ENCODE assay signal across 32 cellular contexts in genomic region chr15:27864076-27864475, GRCh38.
"Had no signal": no experiment of that assay in that cellular context is flagged by ENCODE, and none has a peak within 500 bp of the region (broad histone marks: within the 10 kb centered on the region; RNA-seq: fewer than 3 reads in every experiment).

No MANE protein-coding gene starts in this region.

- DNase-seq: activated B cell treated with CpG ODN at 0.5 μM for 24 hours; activated CD4-positive, alpha-beta T cell treated with anti-CD3 and anti-CD28 coated beads for 1 hour; activated CD4-positive, alpha-beta T cell treated with anti-CD3 and anti-CD28 coated beads for 48 hours; activated CD8-positive, alpha-beta T cell treated with anti-CD3 and anti-CD28 coated beads, Interleukin-2, amount 10 ng/mL, durations not matched to agents 7 days and 5 days; activated gamma-delta T cell; activated naive CD4-positive, alpha-beta T cell treated with Interleukin-2 at 50 U/mL for 16 hours; activated naive CD8-positive, alpha-beta T cell treated with anti-CD3 and anti-CD28 coated beads, Interleukin-2, amount 10 ng/mL, durations not matched to agents 7 days and 5 days; activated T-cell treated with anti-CD3 and anti-CD28 coated beads, Interleukin-2, amount 50 U/mL, for 24 hours; amygdala; cerebellar nuclear complex; MM.1S; MV-4-11; NCI-H1105; NCI-H1417 treated with DMSO at 0.1 percent for 48 hours; NCI-H2029 treated with DMSO at 0.1 percent for 48 hours; NCI-H2107; NCI-H2171; NCI-H510A treated with DMSO at 0.1 percent for 48 hours; NCI-H526 treated with DMSO at 0.1 percent for 48 hours; NCI-H82; NK-92 treated with Interleukin-12 subunit alpha and Interleukin-12 subunit beta, amount 100 ng/mL, for 24 hours; PC-3; Peyer's patch; RPMI8226; SW 1271; T-helper 1 cell; T-helper 2 cell; T-helper 9 cell had no signal

- H3K36me3 ChIP-seq: ascending aorta, cardiac muscle cell, Peyer's patch had no signal

- H3K4me1 ChIP-seq: ascending aorta, Peyer's patch had no signal

- ATAC-seq: activated CD8-positive, alpha-beta T cell treated with anti-CD3 and anti-CD28 coated beads, Interleukin-2, amount 10 ng/mL, durations not matched to agents 7 days and 5 days; PC-3 had no signal

- H3K4me3 ChIP-seq: ascending aorta, cardiac muscle cell, Peyer's patch had no signal

- H3K9ac ChIP-seq: KMS-11 had no signal

- H3K27me3 ChIP-seq: ascending aorta, cardiac muscle cell, Peyer's patch had no signal

- H3K27ac ChIP-seq: ascending aorta, cardiac muscle cell, KMS-11, Peyer's patch, VCaP had no signal

- H3K4me2 ChIP-seq: KMS-11 had no signal

- H3K9me3 ChIP-seq: ascending aorta, Peyer's patch had no signal
